In genomic region chr6:168555618-168556273, GRCh38 we compare ENCODE assay signal across 1 cellular context.
TF ChIP-seq lines count a peak whose summit lies in the region.

No MANE protein-coding gene starts in this region.

TF ChIP-seq in HepG2, 621 proteins besides CTCF, POLR2A, EP300 and RAD21 (continued from another document):
- TF ChIP-seq SKIL (CRISPR knock-in tag; IDR thresholded peaks at IDR 0.05; ENCODE audit: borderline replicate concordance): no peak
- TF ChIP-seq EED (CRISPR knock-in tag; IDR thresholded peaks at IDR 0.05): no peak
- TF ChIP-seq ZNF704 (CRISPR knock-in tag; IDR thresholded peaks at IDR 0.05; ENCODE audit: borderline replicate concordance): no peak
- no peak for TF ChIP-seq RAD51 (IDR thresholded peaks at IDR 0.05; ENCODE audit: borderline replicate concordance)
- TF ChIP-seq NR3C1 (CRISPR knock-in tag; IDR thresholded peaks at IDR 0.05): no peak
- TF ChIP-seq ZBTB1 (CRISPR knock-in tag; IDR thresholded peaks at IDR 0.05; ENCODE audit: borderline replicate concordance): no peak
- TF ChIP-seq HOXA3 (CRISPR knock-in tag; IDR thresholded peaks at IDR 0.05): no peak
- TF ChIP-seq JUND (CRISPR knock-in tag; IDR thresholded peaks at IDR 0.05): no peak
- TF ChIP-seq FOSL2 (CRISPR knock-in tag; IDR thresholded peaks at IDR 0.05): no peak
- TF ChIP-seq ZFP91 (CRISPR knock-in tag; IDR thresholded peaks at IDR 0.05; ENCODE audit: borderline replicate concordance): no peak
- TF ChIP-seq ZNF275 (CRISPR knock-in tag; IDR thresholded peaks at IDR 0.05; ENCODE audit: borderline replicate concordance): no peak
- no peak for TF ChIP-seq SNAPC4 (CRISPR knock-in tag; IDR thresholded peaks at IDR 0.05)
- TF ChIP-seq KMT2A (CRISPR knock-in tag; IDR thresholded peaks at IDR 0.05): no peak
- no peak for TF ChIP-seq ZNF282 (IDR thresholded peaks at IDR 0.05; ENCODE audit: partially characterized antibody)
